13 cellular contexts compared by ENCODE assay signal in genomic region chr11:128688031-128688713, GRCh38. TPM values are rescaled to one million over a fixed set of nuclear protein-coding genes. Genes with fewer than 3 reads are reported as not detected.
DNase-seq lines count a peak whose midpoint lies in the region; ATAC-seq and TF ChIP-seq lines count a peak whose summit lies in the region.
"Had no signal": no experiment of that assay in that cellular context is flagged by ENCODE, and none has a peak within 500 bp of the region (broad histone marks: within the 10 kb centered on the region; RNA-seq: fewer than 3 reads in every experiment).

No MANE protein-coding gene starts in this region.

- POLR2A ChIA-PET in activated B cell treated with CpG ODN at 0.5 μM for 24 hours (lab: Charles Lee): no interaction called here

- H3K36me3 ChIP-seq in iPS-20b (ENCODE audit: insufficient read depth, low read depth, low read length) (no peaks in the 10 kb centered on the region), BE2C (no peaks in the 10 kb centered on the region)
- H3K36me3 ChIP-seq: colonic mucosa had no signal

- peaks cover 38% of the 10 kb centered on the region for H3K4me1 Mint-ChIP-seq in activated naive CD4-positive, alpha-beta T cell treated with anti-CD3 and anti-CD28 coated beads for 36 hours (ENCODE audit: low read depth)
- peaks cover 55% of the 10 kb centered on the region for H3K4me1 Mint-ChIP-seq in activated B cell treated with CpG ODN at 0.5 μM for 24 hours
- peaks cover 43% of the 10 kb centered on the region for H3K4me1 Mint-ChIP-seq in stimulated activated effector memory CD8-positive, alpha-beta T cell treated with anti-CD3 and anti-CD28 coated beads, Interleukin-12 subunit alpha, Interleukin-12 subunit beta, amount 100 ng/mL, for 72 hours

- intact Hi-C loops in activated naive CD4-positive, alpha-beta T cell treated with anti-CD3 and anti-CD28 coated beads for 36 hours (cut with micrococcal nuclease): no loop called here
- intact Hi-C loops in activated B cell treated with CpG ODN at 0.5 μM for 24 hours (cut with micrococcal nuclease): no loop called here

- H3K27me3 ChIP-seq in iPS-20b (ENCODE audit: insufficient read depth, low read length) (peaks cover 100% of the 10 kb centered on the region), BE2C (peaks cover 96% of the 10 kb centered on the region)

- no peak for ATAC-seq in activated B cell treated with CpG ODN at 0.5 μM for 24 hours (ENCODE audit: low read depth)
- ATAC-seq in stimulated activated effector memory CD8-positive, alpha-beta T cell treated with anti-CD3 and anti-CD28 coated beads, Interleukin-12 subunit alpha, Interleukin-12 subunit beta, amount 100 ng/mL, for 72 hours: no peak

- H3K27ac ChIP-seq in iPS-20b (ENCODE audit: low read length): no peak overlapping the region
- H3K27ac ChIP-seq: colonic mucosa had no signal

- no peaks in the 10 kb centered on the region; the same call in 1 of the 2 replicates for H3K9me3 ChIP-seq in iPS-20b (ENCODE audit: insufficient read depth, low read depth, low read length)
- H3K9me3 ChIP-seq in BE2C: no peaks in the 10 kb centered on the region; the same call in 1 of the 2 replicates
- H3K9me3 ChIP-seq: colonic mucosa had no signal

- no peaks in the 10 kb centered on the region for H3K9me3 Mint-ChIP-seq in activated naive CD4-positive, alpha-beta T cell treated with anti-CD3 and anti-CD28 coated beads for 36 hours
- no peaks in the 10 kb centered on the region for H3K9me3 Mint-ChIP-seq in activated B cell treated with CpG ODN at 0.5 μM for 24 hours
- H3K9me3 Mint-ChIP-seq in stimulated activated effector memory CD8-positive, alpha-beta T cell treated with anti-CD3 and anti-CD28 coated beads, Interleukin-12 subunit alpha, Interleukin-12 subunit beta, amount 100 ng/mL, for 72 hours: no peaks in the 10 kb centered on the region

- peak overlapping the region; percentile 59; the same call in 1 of the 2 replicates for H3K4me3 ChIP-seq in iPS-20b (ENCODE audit: low read length)
- H3K4me3 ChIP-seq in BE2C (ENCODE audit: low read depth, low read length): no peak overlapping the region
- H3K4me3 ChIP-seq: colonic mucosa had no signal

- H3K9ac ChIP-seq in iPS-20b (ENCODE audit: low read depth, low read length): no peak overlapping the region

- no peak for DNase-seq in activated naive CD4-positive, alpha-beta T cell treated with anti-CD3 and anti-CD28 coated beads for 36 hours
- no peak for DNase-seq in activated naive CD4-positive, alpha-beta T cell treated with anti-CD3 and anti-CD28 coated beads, Interleukin-2, amount 50 U/mL, for 16 hours
- no peak for DNase-seq in activated B cell treated with CpG ODN at 0.5 μM for 24 hours
- peak in 1 of 2 donors; percentile 43 for DNase-seq in stimulated activated effector memory CD8-positive, alpha-beta T cell treated with anti-CD3 and anti-CD28 coated beads, Interleukin-12 subunit alpha, Interleukin-12 subunit beta, amount 100 ng/mL, for 72 hours (ENCODE audit: low spot score in 2 of 2)
- no peak for DNase-seq in anterior cingulate cortex (lab: John Stamatoyannopoulos, UW)
- DNase-seq in GOT3 (lab: John Stamatoyannopoulos, UW): no peak
- no peak for DNase-seq in BE2C
- DNase-seq: activated CD8-positive, alpha-beta memory T cell treated with anti-CD3 and anti-CD28 coated beads, Interleukin-2, amount 50 U/mL, for 4 hours; erythroblast; NCI-H187 treated with DMSO at 0.1 percent for 48 hours; NCI-H524 had no signal

- H3K36me3 Mint-ChIP-seq in activated naive CD4-positive, alpha-beta T cell treated with anti-CD3 and anti-CD28 coated beads for 36 hours (ENCODE audit: low read depth): no peaks in the 10 kb centered on the region
- peaks cover under 1% of the 10 kb centered on the region for H3K36me3 Mint-ChIP-seq in activated B cell treated with CpG ODN at 0.5 μM for 24 hours (ENCODE audit: low read depth)
- peaks cover 14% of the 10 kb centered on the region for H3K36me3 Mint-ChIP-seq in stimulated activated effector memory CD8-positive, alpha-beta T cell treated with anti-CD3 and anti-CD28 coated beads, Interleukin-12 subunit alpha, Interleukin-12 subunit beta, amount 100 ng/mL, for 72 hours

- peaks cover 33% of the 10 kb centered on the region for H3K27me3 Mint-ChIP-seq in activated naive CD4-positive, alpha-beta T cell treated with anti-CD3 and anti-CD28 coated beads for 36 hours (ENCODE audit: low read depth)
- peaks cover 27% of the 10 kb centered on the region for H3K27me3 Mint-ChIP-seq in activated B cell treated with CpG ODN at 0.5 μM for 24 hours

- CTCF ChIA-PET in activated naive CD4-positive, alpha-beta T cell treated with anti-CD3 and anti-CD28 coated beads for 36 hours (lab: Charles Lee): interaction anchor here (0.5 to 1.0 kb wide), 3 partner anchors 24 to 513 kb away, joined by 3 to 4 read pairs (median 3); no protein-coding TSS in a partner anchor
- CTCF ChIA-PET in activated B cell treated with CpG ODN at 0.5 μM for 24 hours (lab: Charles Lee): interaction anchor here (0.8 kb wide), 1 partner anchor 9 kb away, joined by 3 read pairs; no protein-coding TSS in a partner anchor

- TF ChIP-seq CTCF in activated B cell treated with CpG ODN at 0.5 μM for 24 hours (IDR thresholded peaks at IDR 0.05) (no peak), BE2C (IDR thresholded peaks at IDR 0.05; ENCODE audit: low read depth, low read length) (no peak)

- H3K4me3 Mint-ChIP-seq in activated naive CD4-positive, alpha-beta T cell treated with anti-CD3 and anti-CD28 coated beads for 36 hours: peak overlapping the region; percentile 78
- peak overlapping the region; percentile 84 for H3K4me3 Mint-ChIP-seq in activated B cell treated with CpG ODN at 0.5 μM for 24 hours
- H3K4me3 Mint-ChIP-seq in stimulated activated effector memory CD8-positive, alpha-beta T cell treated with anti-CD3 and anti-CD28 coated beads, Interleukin-12 subunit alpha, Interleukin-12 subunit beta, amount 100 ng/mL, for 72 hours: peak overlapping the region; percentile 75

- H3K4me1 ChIP-seq in iPS-20b (ENCODE audit: insufficient read depth, low read length): peaks cover 19% of the 10 kb centered on the region; the same call in 1 of the 2 replicates
- no peaks in the 10 kb centered on the region for H3K4me1 ChIP-seq in BE2C

- no peak overlapping the region for H3K27ac Mint-ChIP-seq in activated naive CD4-positive, alpha-beta T cell treated with anti-CD3 and anti-CD28 coated beads for 36 hours
- H3K27ac Mint-ChIP-seq in activated B cell treated with CpG ODN at 0.5 μM for 24 hours: no peak overlapping the region
- no peak overlapping the region for H3K27ac Mint-ChIP-seq in stimulated activated effector memory CD8-positive, alpha-beta T cell treated with anti-CD3 and anti-CD28 coated beads, Interleukin-12 subunit alpha, Interleukin-12 subunit beta, amount 100 ng/mL, for 72 hours

RNA-seq across cellular contexts. Expression of gene FLI1, which starts 5.7 kb away (rescaled TPM):
- 10 to 100 TPM; 64.0 to 65.0 TPM for total RNA-seq in activated naive CD4-positive, alpha-beta T cell treated with anti-CD3 and anti-CD28 coated beads for 36 hours
- 64.9 and 69.2 TPM in 2 replicates for total RNA-seq in activated B cell treated with CpG ODN at 0.5 μM for 24 hours
- 2.7 TPM for polyA plus RNA-seq in BE2C (2012; ENCODE audit: insufficient read depth, insufficient read length, low read depth)
